Comparison of ENCODE assay signal across 8 cellular contexts in the genomic region with DNA sequence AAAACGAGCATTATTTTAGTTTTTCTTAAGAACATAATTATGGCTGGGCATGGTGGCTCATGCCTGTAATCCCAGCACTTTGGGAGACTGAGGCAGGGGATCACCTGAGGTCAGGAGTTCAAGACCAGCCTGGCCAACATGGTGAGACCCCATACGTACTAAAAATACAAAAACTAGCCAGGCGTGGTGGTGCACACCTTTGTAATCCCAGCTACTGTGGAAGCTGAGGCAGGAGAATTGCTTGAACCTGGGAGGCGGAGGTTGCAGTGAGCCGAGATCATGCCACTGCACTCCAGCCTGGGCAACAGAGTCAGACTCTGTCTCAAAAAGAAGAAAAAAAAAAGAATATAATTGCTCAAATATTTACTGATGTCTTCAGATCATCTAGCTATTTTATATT. TPM values are rescaled to one million over a fixed set of nuclear protein-coding genes. Genes with fewer than 3 reads are reported as not detected.
DNase-seq lines count a peak whose midpoint lies in the region; ATAC-seq and TF ChIP-seq lines count a peak whose summit lies in the region.
"Not testable (repeated sequence)": the region's sequence is repeated elsewhere in the genome, so short reads cannot be mapped to it uniquely, and the experiment has no call there.

No MANE protein-coding gene starts in this region.

- not testable (repeated sequence) for H3K9me2 ChIP-seq in hepatocyte (replicated peaks; ENCODE audit: insufficient read depth)

- H4K20me1 ChIP-seq in hepatocyte (ENCODE audit: insufficient read depth, poor library complexity, severe bottlenecking) = not testable (repeated sequence)

- intact Hi-C loops in MCF 10A (cut with micrococcal nuclease) = not testable (repeated sequence)
- intact Hi-C loops in transverse colon (cut with DNase I; ENCODE audit: low total_unique reads) = loop anchor here (5.0 kb wide), 1 partner anchor 362 kb away; no protein-coding TSS in a partner anchor

- H3K36me3 Mint-ChIP-seq in CD4-positive, CD25-positive, alpha-beta regulatory T cell; MCF 10A (ENCODE audit: insufficient read depth, unreplicated experiment): not testable (repeated sequence)

- not testable (repeated sequence) for TF ChIP-seq POLR2A in transverse colon (IDR thresholded peaks at IDR 0.05)

- H3K36me3 ChIP-seq in CD4-positive, CD25-positive, alpha-beta regulatory T cell (ENCODE audit: control insufficient read depth, insufficient read depth, low read length); HUES6 (ENCODE audit: control insufficient read depth, insufficient read depth, low read length); hepatocyte (replicated peaks; ENCODE audit: insufficient read depth, low read depth); muscle layer of colon (ENCODE audit: insufficient read depth, low read length); transverse colon: not testable (repeated sequence)

- H3K4me2 ChIP-seq in hepatocyte = peak overlapping the region; percentile 60

- TF ChIP-seq CTCF in VCaP (conservative IDR thresholded peaks at IDR 0.05); MCF 10A (IDR thresholded peaks at IDR 0.05; ENCODE audit: unreplicated experiment); hepatocyte (IDR thresholded peaks at IDR 0.05; ENCODE audit: poor library complexity); transverse colon (IDR thresholded peaks at IDR 0.05): not testable (repeated sequence)

- POLR2A ChIA-PET in MCF 10A (lab: Yijun Ruan, JAX) = interaction anchor here (0.7 to 5.2 kb wide), 10 partner anchors 8 to 168 kb away, joined by 3 to 43 read pairs (median 12); a partner anchor contains a TSS

- DNase-seq in CD4-positive, CD25-positive, alpha-beta regulatory T cell; MCF 10A (ENCODE audit: unreplicated experiment); hepatocyte (ENCODE audit: low spot score); transverse colon: not testable (repeated sequence)

- in situ Hi-C loops in transverse colon (cut with MboI; ENCODE audit: low pct_ligation_motif_present in 1 of 4, low pct_unique_long_range_greater_than_20kb in 1 of 4, low sequenced_read_pairs in 3 of 4) = not testable (repeated sequence)

- H3K27ac Mint-ChIP-seq in CD4-positive, CD25-positive, alpha-beta regulatory T cell = peak overlapping the region in 2 of 3 donors; percentile 3 to 8
- peak overlapping the region; percentile 72 for H3K27ac Mint-ChIP-seq in MCF 10A (ENCODE audit: low read depth, unreplicated experiment)

- H3K4me3 Mint-ChIP-seq in CD4-positive, CD25-positive, alpha-beta regulatory T cell; MCF 10A (ENCODE audit: unreplicated experiment): not testable (repeated sequence)

- peaks cover 81% of the 10 kb centered on the region for H3K79me2 ChIP-seq in hepatocyte

- not testable (repeated sequence) for H3K9me3 ChIP-seq in CD4-positive, CD25-positive, alpha-beta regulatory T cell (ENCODE audit: control insufficient read depth in 2 of 2, low read length in 2 of 2); HUES6 (ENCODE audit: control insufficient read depth, insufficient read depth, low read depth, low read length); hepatocyte (ENCODE audit: low read depth); muscle layer of colon (ENCODE audit: low read length); transverse colon

- not testable (repeated sequence) for H3K27me3 ChIP-seq in CD4-positive, CD25-positive, alpha-beta regulatory T cell (ENCODE audit: control insufficient read depth, insufficient read depth, low read length); HUES6 (ENCODE audit: control insufficient read depth, insufficient read depth, low read length); hepatocyte; muscle layer of colon (ENCODE audit: control insufficient read depth in 1 of 2, insufficient read depth in 2 of 2, low read length in 2 of 2); transverse colon

- not testable (repeated sequence) for H2AFZ ChIP-seq in hepatocyte

- ATAC-seq in CD4-positive, CD25-positive, alpha-beta regulatory T cell (ENCODE audit: low read depth in 2 of 2) = not testable (repeated sequence)

- BruUV-seq in MCF 10A (replicated peaks; lab: Mats Ljungman, UMichigan) = not testable (repeated sequence)

- 74% methylated on average over 5 of the region's 5 CpGs for WGBS in hepatocyte (ENCODE audit: low lambda C conversion rate, missing lambda C conversion rate)
- 55 to 56% methylated on average over 5 of the region's 5 CpGs for WGBS in transverse colon (ENCODE audit: low coverage in 1 of 2), 2 donors

- H3K27me3 Mint-ChIP-seq in CD4-positive, CD25-positive, alpha-beta regulatory T cell; MCF 10A (ENCODE audit: insufficient read depth, unreplicated experiment): not testable (repeated sequence)

- not testable (repeated sequence) for TF ChIP-seq EP300 in transverse colon (IDR thresholded peaks at IDR 0.05; ENCODE audit: low read depth)

- CTCF ChIA-PET in MCF 10A (lab: Yijun Ruan, JAX) = interaction anchor here (1.0 to 1.1 kb wide), 2 partner anchors 13 to 25 kb away, joined by 3 to 6 read pairs; a partner anchor contains a TSS

- H3K9ac ChIP-seq in HUES6 (ENCODE audit: low read length); muscle layer of colon (ENCODE audit: low read length): not testable (repeated sequence)

- H3K9me3 Mint-ChIP-seq in CD4-positive, CD25-positive, alpha-beta regulatory T cell; MCF 10A (ENCODE audit: unreplicated experiment): not testable (repeated sequence)

- not testable (repeated sequence) for H3K4me1 ChIP-seq in CD4-positive, CD25-positive, alpha-beta regulatory T cell (ENCODE audit: control insufficient read depth, insufficient read depth, low read length, poor library complexity, severe bottlenecking)
- H3K4me1 ChIP-seq in HUES6 (ENCODE audit: control insufficient read depth, insufficient read depth, low read length) = peaks cover 67% of the 10 kb centered on the region
- H3K4me1 ChIP-seq in hepatocyte (ENCODE audit: insufficient read depth) = peaks cover 24% of the 10 kb centered on the region
- peaks cover 31% of the 10 kb centered on the region for H3K4me1 ChIP-seq in muscle layer of colon (ENCODE audit: insufficient read depth, low read length)
- peaks cover 6 to 59% (median 49%) of the 10 kb centered on the region in 4 donors for H3K4me1 ChIP-seq in transverse colon

- H3K27ac ChIP-seq in CD4-positive, CD25-positive, alpha-beta regulatory T cell (ENCODE audit: insufficient read depth, low read length, poor library complexity, severe bottlenecking) = not testable (repeated sequence)
- H3K27ac ChIP-seq in HUES6 (ENCODE audit: low read depth, low read length) (peak overlapping the region; percentile 55), VCaP (peak overlapping the region; percentile 83), hepatocyte (peak overlapping the region; percentile 79), muscle layer of colon (ENCODE audit: low read depth, low read length) (peak overlapping the region; percentile 49), skin epidermis (peak overlapping the region in 14 of 21 experiments; percentile 1 to 69 (median 52)), transverse colon (peak overlapping the region; percentile 74 to 85 (median 78))

- H3K4me3 ChIP-seq in CD4-positive, CD25-positive, alpha-beta regulatory T cell (ENCODE audit: low read depth, low read length); HUES6 (ENCODE audit: low read depth, low read length); hepatocyte; muscle layer of colon (ENCODE audit: low read depth in 1 of 2, low read length in 2 of 2); skin epidermis: not testable (repeated sequence)
- H3K4me3 ChIP-seq in transverse colon = peak overlapping the region in 1 of 4 donors; percentile 14

- H3K4me1 Mint-ChIP-seq in CD4-positive, CD25-positive, alpha-beta regulatory T cell = peaks cover 4 to 34% (median 29%) of the 10 kb centered on the region in 4 donors
- peaks cover 38% of the 10 kb centered on the region for H3K4me1 Mint-ChIP-seq in MCF 10A (ENCODE audit: insufficient read depth, unreplicated experiment)

RNA-seq across cellular contexts. Expression of a gene that starts 25.3 kb away (rescaled TPM):
- total RNA-seq in CD4-positive, CD25-positive, alpha-beta regulatory T cell = 20.3 TPM
- under 1 TPM; 0.27 to 0.57 (median 0.52) TPM for polyA plus RNA-seq in CD4-positive, CD25-positive, alpha-beta regulatory T cell
- total RNA-seq in MCF 10A (2022) (12.4 and 13.1 TPM in 2 replicates), hepatocyte (12.6 and 14.3 TPM in 2 replicates), transverse colon (10 to 100 TPM; 17.7 to 29.5 (median 25.5) TPM)
- polyA plus RNA-seq in hepatocyte = 7.3 and 7.4 TPM in 2 replicates
